In the genomic region with DNA sequence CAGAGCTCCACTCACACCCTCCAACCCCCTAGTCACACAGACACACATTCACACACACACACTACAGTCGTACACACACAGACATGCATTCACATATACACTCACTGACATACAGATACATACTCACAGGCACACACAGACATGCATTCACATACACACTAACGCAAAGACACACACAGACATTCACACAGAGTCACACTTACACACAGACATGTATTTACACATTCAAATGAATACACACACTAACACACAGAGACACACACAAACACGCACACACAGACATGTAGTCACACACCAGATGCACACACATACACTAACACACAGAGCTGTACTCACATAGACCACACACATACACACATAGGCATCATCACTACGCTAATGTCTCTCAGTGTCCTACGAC, we compare ENCODE assay signal across 29 cellular contexts. TPM values are rescaled to one million over a fixed set of nuclear protein-coding genes. Genes with fewer than 3 reads are reported as not detected.
"Had no signal": no experiment of that assay in that cellular context is flagged by ENCODE, and none has a peak within 500 bp of the region (broad histone marks: within the 10 kb centered on the region; RNA-seq: fewer than 3 reads in every experiment).

No MANE protein-coding gene starts in this region.

- H3K27me3 ChIP-seq: cardiac muscle cell, SJSA1 had no signal

- H3K36me3 Mint-ChIP-seq: activated CD8-positive, alpha-beta memory T cell treated with anti-CD3 and anti-CD28 coated beads, Interleukin-2, amount 10 ng/mL, durations not matched to agents 7 days and 5 days; activated naive CD8-positive, alpha-beta T cell; brain had no signal

- H3K4me3 Mint-ChIP-seq: activated B cell treated with CpG ODN at 0.5 μM for 24 hours; activated CD4-positive, alpha-beta T cell treated with anti-CD3 and anti-CD28 coated beads, Interleukin-2, amount 10 ng/mL, durations not matched to agents 24 days and 14 days; activated CD8-positive, alpha-beta memory T cell treated with anti-CD3 and anti-CD28 coated beads, Interleukin-2, amount 10 ng/mL, durations not matched to agents 7 days and 5 days; activated naive CD4-positive, alpha-beta T cell treated with anti-CD3 and anti-CD28 coated beads for 36 hours; activated naive CD8-positive, alpha-beta T cell; activated T-cell treated with anti-CD3 and anti-CD28 coated beads, Interleukin-2, amount 50 U/mL, for 4 hours; brain; T-helper 1 cell treated with Interleukin-12 subunit alpha and Interleukin-12 subunit beta and Interleukin-4 antibody, amounts not matched to agents 30 μg/mL and 1 μg/mL, for 36 hours had no signal

- H3K9me3 Mint-ChIP-seq: activated B cell treated with CpG ODN at 0.5 μM for 24 hours; activated CD4-positive, alpha-beta T cell treated with anti-CD3 and anti-CD28 coated beads, Interleukin-2, amount 10 ng/mL, durations not matched to agents 24 days and 14 days; activated naive CD4-positive, alpha-beta T cell treated with anti-CD3 and anti-CD28 coated beads for 36 hours; activated T-cell treated with anti-CD3 and anti-CD28 coated beads, Interleukin-2, amount 50 U/mL, for 4 hours; T-helper 1 cell treated with Interleukin-12 subunit alpha and Interleukin-12 subunit beta and Interleukin-4 antibody, amounts not matched to agents 30 μg/mL and 1 μg/mL, for 36 hours had no signal

- H3K4me2 ChIP-seq: KMS-11 had no signal

- FAIRE-seq: astrocyte had no signal

- H3K27me3 Mint-ChIP-seq: activated CD8-positive, alpha-beta memory T cell treated with anti-CD3 and anti-CD28 coated beads, Interleukin-2, amount 10 ng/mL, durations not matched to agents 7 days and 5 days; activated naive CD8-positive, alpha-beta T cell had no signal

- ATAC-seq: activated CD8-positive, alpha-beta memory T cell treated with anti-CD3 and anti-CD28 coated beads, Interleukin-2, amount 10 ng/mL, durations not matched to agents 7 days and 5 days; activated T-cell treated with anti-CD3 and anti-CD28 coated beads, Interleukin-2, amount 50 U/mL, for 4 hours; Panc1 had no signal

- H3K36me3 ChIP-seq: cardiac muscle cell, SJSA1 had no signal

- H3K27ac ChIP-seq: cardiac muscle cell, KMS-11, SJSA1 had no signal

- DNase-seq: activated B cell treated with CpG ODN at 0.5 μM for 24 hours; activated CD4-positive, alpha-beta T cell treated with anti-CD3 and anti-CD28 coated beads for 1 hour; activated CD4-positive, alpha-beta T cell treated with anti-CD3 and anti-CD28 coated beads, Interleukin-2, amount 10 ng/mL, durations not matched to agents 24 days and 14 days; activated CD4-positive, alpha-beta T cell treated with anti-CD3 and anti-CD28 coated beads, Interleukin-2, amount 50 U/mL, for 48 hours; activated CD8-positive, alpha-beta memory T cell treated with anti-CD3 and anti-CD28 coated beads, Interleukin-2, amount 10 ng/mL, durations not matched to agents 7 days and 5 days; activated effector memory CD4-positive, alpha-beta T cell treated with anti-CD3 and anti-CD28 coated beads, Interleukin-2, amount 50 U/mL, for 16 hours; activated naive CD4-positive, alpha-beta T cell treated with anti-CD3 and anti-CD28 coated beads for 36 hours; activated T-cell treated with anti-CD3 and anti-CD28 coated beads, Interleukin-2, amount 50 U/mL, for 4 hours; amygdala; NCI-H1092 treated with DMSO at 0.1 percent for 48 hours; NCI-H1417 treated with DMSO at 0.1 percent for 48 hours; NCI-H1694 treated with DMSO at 0.1 percent for 48 hours; NCI-H2029 treated with DMSO at 0.1 percent for 48 hours; NCI-H510A treated with DMSO at 0.1 percent for 48 hours; NCI-H69; NK-92 treated with Interleukin-12 subunit alpha and Interleukin-12 subunit beta, amount 100 ng/mL, for 24 hours; OCI-M1; Right ventricle myocardium superior; RPMI8226; T-helper 9 cell had no signal

- H3K9ac ChIP-seq: KMS-11 had no signal

- H3K9me3 ChIP-seq: SJSA1 had no signal

- H3K27ac Mint-ChIP-seq: activated B cell treated with CpG ODN at 0.5 μM for 24 hours; activated CD4-positive, alpha-beta T cell treated with anti-CD3 and anti-CD28 coated beads, Interleukin-2, amount 10 ng/mL, durations not matched to agents 24 days and 14 days; activated CD8-positive, alpha-beta memory T cell treated with anti-CD3 and anti-CD28 coated beads, Interleukin-2, amount 10 ng/mL, durations not matched to agents 7 days and 5 days; activated naive CD4-positive, alpha-beta T cell treated with anti-CD3 and anti-CD28 coated beads for 36 hours; T-helper 1 cell treated with Interleukin-12 subunit alpha and Interleukin-12 subunit beta and Interleukin-4 antibody, amounts not matched to agents 30 μg/mL and 1 μg/mL, for 36 hours had no signal

- H3K4me3 ChIP-seq: cardiac muscle cell, SJSA1 had no signal

RNA-seq across cellular contexts. Expression of gene MYL10, which starts 58.0 kb away (rescaled TPM):
- total RNA-seq: activated B cell treated with CpG ODN at 0.5 μM for 24 hours; activated CD4-positive, alpha-beta T cell treated with anti-CD3 and anti-CD28 coated beads, Interleukin-2, amount 10 ng/mL, durations not matched to agents 24 days and 14 days; activated CD8-positive, alpha-beta memory T cell treated with anti-CD3 and anti-CD28 coated beads, Interleukin-2, amount 10 ng/mL, durations not matched to agents 7 days and 5 days; activated naive CD4-positive, alpha-beta T cell treated with anti-CD3 and anti-CD28 coated beads for 36 hours; activated T-cell treated with anti-CD3 and anti-CD28 coated beads, Interleukin-2, amount 50 U/mL, for 4 hours; cardiac muscle cell; MCF 10A; Right ventricle myocardium superior; SJSA1 had no signal
- polyA plus RNA-seq: cardiac muscle cell had no signal
